36 cellular contexts compared by ENCODE assay signal in the genomic region with DNA sequence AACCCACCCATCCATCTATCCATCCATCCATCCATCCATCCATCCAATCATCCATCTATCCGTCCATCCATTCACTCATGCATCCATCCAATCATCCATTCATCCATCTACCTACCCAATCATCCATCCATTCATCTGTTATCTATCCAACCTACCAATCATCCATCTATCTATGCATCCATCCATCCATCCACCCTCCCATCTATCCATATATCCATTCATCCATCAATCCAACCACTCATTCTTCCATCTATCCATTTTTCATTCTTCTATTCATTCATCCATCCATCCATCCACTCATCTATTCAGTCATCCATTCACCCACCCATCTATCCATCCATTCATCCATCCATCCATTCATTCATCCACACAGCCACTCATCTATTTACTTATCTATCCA.
A peak's percentile ranks its signal among the peaks of the same experiment; 100 is the strongest.
DNase-seq lines count a peak whose midpoint lies in the region; ATAC-seq, FAIRE-seq and TF ChIP-seq lines count a peak whose summit lies in the region.
"Had no signal": no experiment of that assay in that cellular context is flagged by ENCODE, and none has a peak within 500 bp of the region (broad histone marks: within the 10 kb centered on the region; RNA-seq: fewer than 3 reads in every experiment).

No MANE protein-coding gene starts in this region.

- peaks cover 26% of the 10 kb centered on the region; the same call in 1 of the 2 replicates for H3K23me2 ChIP-seq in H1 (ENCODE audit: low read depth, low read length)

- H3K4me2 ChIP-seq in IMR-90 (ENCODE audit: low read depth, low read length) (no peak overlapping the region), H1 (ENCODE audit: insufficient read depth in 1 of 2, low read depth in 2 of 2, low read length in 2 of 2) (no peak overlapping the region)
- H3K4me2 ChIP-seq: A549; BLaER1; BLaER1 treated with 17β-estradiol and CSF1 and Interleukin-3, amounts not matched to agents 10 nM and 100 nM had no signal

- TF ChIP-seq CTCF in HEK293 (tag by site-specific recombination; IDR thresholded peaks at IDR 0.05) (no peak), IMR-90 (conservative IDR thresholded peaks at IDR 0.05; ENCODE audit: low read depth, low read length) (no peak), H1 (IDR thresholded peaks at IDR 0.05; ENCODE audit: control extremely low read depth in 1 of 3, insufficient read depth in 1 of 3, low read depth in 1 of 3, low read length in 3 of 3) (no peak), endothelial cell (IDR thresholded peaks at IDR 0.05; ENCODE audit: unreplicated experiment) (no peak), WERI-Rb-1 (IDR thresholded peaks at IDR 0.05; ENCODE audit: low read depth, low read length) (no peak)

- H4K20me1 ChIP-seq in IMR-90 (ENCODE audit: insufficient read depth, low read length) (no peaks in the 10 kb centered on the region), H1 (replicated peaks in 1 of 2; ENCODE audit: control insufficient read depth in 1 of 2, insufficient read depth in 2 of 2, low read length in 2 of 2) (peaks cover 0 to 4% of the 10 kb centered on the region in 2 experiments)
- H4K20me1 ChIP-seq: BLaER1; BLaER1 treated with 17β-estradiol and CSF1 and Interleukin-3, amounts not matched to agents 10 nM and 100 nM had no signal

- H3K9me3 ChIP-seq in HEK293 (ENCODE audit: control insufficient read depth, insufficient read depth, low read depth, low read length) (no peaks in the 10 kb centered on the region), IMR-90 (ENCODE audit: control insufficient read depth, insufficient read depth, low read length) (peaks cover 20% of the 10 kb centered on the region), H1 (ENCODE audit: insufficient read depth in 2 of 2, low read depth in 1 of 2, low read length in 1 of 2) (no peaks in the 10 kb centered on the region), WERI-Rb-1 (ENCODE audit: severe bottlenecking) (no peaks in the 10 kb centered on the region)
- H3K9me3 ChIP-seq: A549, BE2C, BLaER1, Caco-2 had no signal

- no peak overlapping the region for H3K27ac ChIP-seq in HEK293 (ENCODE audit: extremely low read depth, low read depth, low read length)
- no peak overlapping the region for H3K27ac ChIP-seq in IMR-90 (ENCODE audit: insufficient read depth, low read length)
- no peak overlapping the region for H3K27ac ChIP-seq in H1 (ENCODE audit: low read depth, low read length)
- H3K27ac ChIP-seq in WERI-Rb-1 = no peak overlapping the region
- H3K27ac ChIP-seq: 22Rv1; A549; BLaER1; BLaER1 treated with 17β-estradiol and CSF1 and Interleukin-3, amounts not matched to agents 10 nM and 100 nM; C4-2B had no signal

- H3K36me3 ChIP-seq in HEK293 (ENCODE audit: control insufficient read depth in 2 of 2, insufficient read depth in 1 of 2, low read length in 2 of 2) (no peaks in the 10 kb centered on the region; a peak in 1 of 3 replicates), IMR-90 (ENCODE audit: control insufficient read depth, insufficient read depth, low read length) (no peaks in the 10 kb centered on the region), H1 (ENCODE audit: control insufficient read depth in 2 of 4, insufficient read depth in 4 of 4, low read length in 3 of 4) (no peaks in the 10 kb centered on the region), WERI-Rb-1 (no peaks in the 10 kb centered on the region)
- H3K36me3 ChIP-seq: BE2C; BLaER1; BLaER1 treated with 17β-estradiol and CSF1 and Interleukin-3, amounts not matched to agents 10 nM and 100 nM had no signal

- H3K4ac ChIP-seq in IMR-90 (ENCODE audit: low read depth, low read length) (no peak overlapping the region), H1 (replicated peaks; ENCODE audit: insufficient read length, low read depth, low read length) (no peak overlapping the region)

- H2AK5ac ChIP-seq in IMR-90 (ENCODE audit: low read depth, low read length) (no peak overlapping the region), H1 (ENCODE audit: low read depth, low read length) (no peak overlapping the region)

- H3K79me2 ChIP-seq in H1 (ENCODE audit: control insufficient read depth in 1 of 2, insufficient read depth in 2 of 2, low read length in 2 of 2) = no peaks in the 10 kb centered on the region

- BruUV-seq in IMR-90 (replicated peaks; lab: Mats Ljungman, UMichigan) = no TSS peak

- H4K5ac ChIP-seq in IMR-90 (ENCODE audit: low read depth, low read length) (no peak overlapping the region), H1 (ENCODE audit: insufficient read length, low read depth, low read length) (no peak overlapping the region)

- no peaks in the 10 kb centered on the region for H3K4me1 Mint-ChIP-seq in endothelial cell (ENCODE audit: unreplicated experiment)
- H3K4me1 Mint-ChIP-seq: B cell; CD14-positive monocyte; CD4-positive, alpha-beta memory T cell; CD4-positive, CD25-positive, alpha-beta regulatory T cell; CD8-positive, alpha-beta memory T cell had no signal

- H2BK5ac ChIP-seq in IMR-90 (ENCODE audit: low read depth, low read length, poor library complexity, severe bottlenecking) (peak overlapping the region; percentile 39), H1 (ENCODE audit: low read depth, low read length) (no peak overlapping the region)

- 29% methylated on average over 1 of the region's 1 CpG; no CpG with 5 or more reads in 1 of the 2 experiments for WGBS in IMR-90 (ENCODE audit: extremely low coverage in 2 of 2, insufficient read length in 1 of 2), 2 experiments
- WGBS in H1 (ENCODE audit: extremely low coverage in 1 of 2, insufficient coverage in 1 of 2, insufficient read length in 1 of 2, insufficient replicate concordance in 2 of 2, low coverage in 1 of 2, low lambda C conversion rate in 2 of 2, missing lambda C conversion rate in 1 of 2), 2 experiments = 74 to 100% methylated on average over 1 of the region's 1 CpG

- in situ Hi-C loops in IMR-90 (cut with MboI; ENCODE audit: low sequenced_read_pairs) = no loop called here

- intact Hi-C loops in IMR-90 (cut with micrococcal nuclease) = no loop called here

- H3K4me1 ChIP-seq in HEK293 (ENCODE audit: control insufficient read depth, insufficient read depth, low read length) (no peaks in the 10 kb centered on the region), IMR-90 (ENCODE audit: control insufficient read depth, insufficient read depth, low read length) (no peaks in the 10 kb centered on the region), H1 (replicated peaks in 1 of 4; ENCODE audit: control insufficient read depth in 3 of 4, insufficient read depth in 4 of 4, low read length in 3 of 4) (no peaks in the 10 kb centered on the region; a peak in 1 of 7 replicates)
- H3K4me1 ChIP-seq: A549, BE2C, BLaER1, Caco-2 had no signal

- peak overlapping the region; percentile 2 for H3K4me3 Mint-ChIP-seq in endothelial cell (ENCODE audit: unreplicated experiment)
- H3K4me3 Mint-ChIP-seq: B cell; CD14-positive monocyte; CD4-positive, alpha-beta memory T cell; CD4-positive, alpha-beta T cell; CD4-positive, CD25-positive, alpha-beta regulatory T cell; CD8-positive, alpha-beta T cell had no signal

- TF ChIP-seq POLR2A in IMR-90 (IDR thresholded peaks at IDR 0.05; ENCODE audit: low read depth, low read length) = no peak
- TF ChIP-seq POLR2A in H1 (IDR thresholded peaks at IDR 0.05; ENCODE audit: control extremely low read depth in 1 of 2, low read depth in 2 of 2, low read length in 2 of 2) = no peak

- H3K36me3 Mint-ChIP-seq in endothelial cell (ENCODE audit: low read depth, unreplicated experiment) = peaks cover 33% of the 10 kb centered on the region
- H3K36me3 Mint-ChIP-seq: CD14-positive monocyte; CD4-positive, CD25-positive, alpha-beta regulatory T cell; CD8-positive, alpha-beta T cell had no signal

- H4K8ac ChIP-seq in IMR-90 (ENCODE audit: low read depth in 2 of 2, low read length in 2 of 2) (no peak overlapping the region), H1 (ENCODE audit: extremely low read depth, insufficient read depth, low read length) (no peak overlapping the region)

- no peak overlapping the region for H2AK9ac ChIP-seq in IMR-90 (replicated peaks; ENCODE audit: low read depth, low read length, poor library complexity)

- H3K9ac ChIP-seq in IMR-90 (ENCODE audit: low read depth, low read length) = no peak overlapping the region
- H3K9ac ChIP-seq in H1 (replicated peaks in 1 of 4; ENCODE audit: extremely low read depth in 1 of 4, low read depth in 3 of 4, low read length in 3 of 4) = no peak overlapping the region
- H3K9ac ChIP-seq: BLaER1; BLaER1 treated with 17β-estradiol and CSF1 and Interleukin-3, amounts not matched to agents 10 nM and 100 nM had no signal

- H3K23ac ChIP-seq in IMR-90 (ENCODE audit: low read depth, low read length) = no peak overlapping the region
- no peak overlapping the region for H3K23ac ChIP-seq in H1 (ENCODE audit: insufficient read length)

- H3K56ac ChIP-seq in IMR-90 (ENCODE audit: extremely low read depth, insufficient read depth, low read length) (no peak overlapping the region), H1 (replicated peaks; ENCODE audit: insufficient read length, low read depth, low read length) (peak overlapping the region; percentile 82)

- ATAC-seq in IMR-90 (ENCODE audit: low read depth) = no peak
- ATAC-seq in HG03095 (IDR thresholded peaks at IDR 0.05; ENCODE audit: unreplicated experiment) = no peak
- ATAC-seq: A549; CD8-positive, alpha-beta T cell had no signal

- H3K14ac ChIP-seq in IMR-90 (replicated peaks; ENCODE audit: low read depth, low read length) = no peak overlapping the region
- no peak overlapping the region for H3K14ac ChIP-seq in H1 (ENCODE audit: insufficient read length)

- POLR2A ChIA-PET in HEK293 (lab: Yijun Ruan, JAX) (no interaction called here), IMR-90 (lab: Charles Lee; ENCODE audit: unreplicated experiment) (no interaction called here), H1 (lab: Charles Lee; ENCODE audit: partially characterized antibody) (no interaction called here)

- no peak for TF ChIP-seq EP300 in H1 (IDR thresholded peaks at IDR 0.05; ENCODE audit: borderline replicate concordance in 1 of 2, low read depth in 2 of 2, low read length in 2 of 2)

- H2BK15ac ChIP-seq in IMR-90 (ENCODE audit: low read depth, low read length) = no peak overlapping the region
- H2BK15ac ChIP-seq in H1 (ENCODE audit: low read length) = no peak overlapping the region

- H3K27me3 ChIP-seq in IMR-90 (ENCODE audit: control insufficient read depth, insufficient read depth, low read length) (no peaks in the 10 kb centered on the region), H1 (replicated peaks in 1 of 4; ENCODE audit: control insufficient read depth in 3 of 4, extremely low read depth in 1 of 4, insufficient read depth in 3 of 4, low read length in 3 of 4) (no peaks in the 10 kb centered on the region), WERI-Rb-1 (ENCODE audit: insufficient read depth, low read depth, severe bottlenecking) (peaks cover 58% of the 10 kb centered on the region)
- H3K27me3 ChIP-seq: BE2C; BLaER1; BLaER1 treated with 17β-estradiol and CSF1 and Interleukin-3, amounts not matched to agents 10 nM and 100 nM had no signal

- DNase-seq in IMR-90 = no peak
- DNase-seq in H1 (ENCODE audit: low read depth in 1 of 2, low spot score in 2 of 2) = no peak
- DNase-seq in endothelial cell (ENCODE audit: low spot score) = no peak
- no peak for DNase-seq in COR-L47 (lab: John Stamatoyannopoulos, UW)
- DNase-seq in activated effector memory CD4-positive, alpha-beta T cell treated with Interleukin-2 at 50 U/mL for 16 hours = no peak
- no peak for DNase-seq in WERI-Rb-1
- DNase-seq: 8988T; ACHN; AML-193; BE2C; C1 segment of cervical spinal cord; Caco-2; Calu3; CD4-positive, alpha-beta memory T cell; CD4-positive, alpha-beta T cell; CD4-positive, CD25-positive, alpha-beta regulatory T cell; CD8-positive, alpha-beta memory T cell; CD8-positive, alpha-beta T cell; DMS 273 treated with DMSO at 0.1 percent for 48 hours; DMS153; DMS53; DMS79; DMS79 treated with DMSO at 0.1 percent for 48 hours; DND-41; EL had no signal

- no peaks in the 10 kb centered on the region for H3K9me1 ChIP-seq in IMR-90 (ENCODE audit: insufficient read depth, low read length)

- no peak overlapping the region for H3K27ac Mint-ChIP-seq in endothelial cell (ENCODE audit: unreplicated experiment)
- H3K27ac Mint-ChIP-seq: B cell; CD14-positive monocyte; CD4-positive, alpha-beta T cell; CD8-positive, alpha-beta memory T cell; CD8-positive, alpha-beta T cell had no signal

- H3K18ac ChIP-seq in IMR-90 (ENCODE audit: low read depth, low read length) (no peak overlapping the region), H1 (ENCODE audit: extremely low read depth, low read length) (no peak overlapping the region)

- no peak overlapping the region for H2AFZ ChIP-seq in IMR-90 (replicated peaks; ENCODE audit: low read length, poor library complexity)
- no peak overlapping the region for H2AFZ ChIP-seq in H1 (ENCODE audit: low read length)

- dilution Hi-C loops in IMR-90 (cut with HindIII; ENCODE audit: low sequenced_read_pairs, unreplicated experiment) = no loop called here

- H3K27me3 Mint-ChIP-seq in endothelial cell (ENCODE audit: unreplicated experiment) = peaks cover 10% of the 10 kb centered on the region
- H3K27me3 Mint-ChIP-seq: B cell; CD4-positive, alpha-beta T cell; CD4-positive, CD25-positive, alpha-beta regulatory T cell had no signal

- no peak overlapping the region for H3K4me3 ChIP-seq in HEK293 (ENCODE audit: low read depth, low read length)
- no peak overlapping the region for H3K4me3 ChIP-seq in IMR-90 (ENCODE audit: insufficient read depth, low read depth, low read length)
- no peak overlapping the region for H3K4me3 ChIP-seq in H1 (ENCODE audit: extremely low read depth in 1 of 4, insufficient read depth in 2 of 4, low read depth in 3 of 4, low read length in 4 of 4)
- no peak overlapping the region for H3K4me3 ChIP-seq in WERI-Rb-1 (ENCODE audit: low read depth, low read length)
- H3K4me3 ChIP-seq: A549; BLaER1; BLaER1 treated with 17β-estradiol and CSF1 and Interleukin-3, amounts not matched to agents 10 nM and 100 nM had no signal

- H2BK20ac ChIP-seq in IMR-90 (ENCODE audit: low read depth, low read length) (no peak overlapping the region), H1 (ENCODE audit: low read length) (no peak overlapping the region)

- no peak for FAIRE-seq in H1 (lab: Jason Lieb, UNC)
- FAIRE-seq: A204.1, A549, D721Med had no signal

- TF ChIP-seq RAD21 in IMR-90 (IDR thresholded peaks at IDR 0.05; ENCODE audit: low read length) = no peak
- TF ChIP-seq RAD21 in H1 (IDR thresholded peaks at IDR 0.05 in 1 of 2, conservative IDR thresholded peaks at IDR 0.05 in 1 of 2; ENCODE audit: low read depth in 2 of 2, low read length in 2 of 2) = no peak

- CTCF ChIA-PET in HEK293 (lab: Yijun Ruan, JAX) (no interaction called here), IMR-90 (lab: Yijun Ruan, JAX) (no interaction called here), H1 (lab: Charles Lee; ENCODE audit: partially characterized antibody) (no interaction called here)

- peaks cover 56% of the 10 kb centered on the region for H3K9me3 Mint-ChIP-seq in endothelial cell (ENCODE audit: unreplicated experiment)

- H2BK120ac ChIP-seq in IMR-90 (ENCODE audit: low read depth, low read length) (no peak overlapping the region), H1 (replicated peaks; ENCODE audit: low read depth, low read length) (no peak overlapping the region)

- H4K91ac ChIP-seq in IMR-90 (ENCODE audit: insufficient read depth, low read depth, low read length) (no peak overlapping the region), H1 (replicated peaks; ENCODE audit: insufficient read length, low read length) (no peak overlapping the region)

- H3K79me1 ChIP-seq in IMR-90 (ENCODE audit: low read depth in 1 of 2, low read length in 2 of 2) (no peaks in the 10 kb centered on the region), H1 (ENCODE audit: low read depth, low read length) (no peaks in the 10 kb centered on the region)

- no peak overlapping the region for H2BK12ac ChIP-seq in H1 (ENCODE audit: low read depth, low read length)
